9 cellular contexts compared by ENCODE assay signal in genomic region chr1:160070243-160071163, GRCh38. TPM values are rescaled to one million over a fixed set of nuclear protein-coding genes. Genes with fewer than 3 reads are reported as not detected.
A peak's percentile ranks its signal among the peaks of the same experiment; 100 is the strongest.
DNase-seq lines count a peak whose midpoint lies in the region; ATAC-seq and TF ChIP-seq lines count a peak whose summit lies in the region.
"Had no signal": no experiment of that assay in that cellular context is flagged by ENCODE, and none has a peak within 500 bp of the region (broad histone marks: within the 10 kb centered on the region; RNA-seq: fewer than 3 reads in every experiment).

No MANE protein-coding gene starts in this region.

- peak overlapping the region; percentile 64 for H3K4me3 ChIP-seq in MM.1S (ENCODE audit: low read length)
- peak overlapping the region; percentile 77 for H3K4me3 ChIP-seq in WERI-Rb-1 (ENCODE audit: low read depth, low read length)
- H3K4me3 ChIP-seq in mammary epithelial cell (replicated peaks in 1 of 3; ENCODE audit: insufficient read depth in 1 of 3, low read depth in 2 of 3, low read length in 3 of 3): peak overlapping the region; percentile 41 to 48 (median 41)
- H3K4me3 ChIP-seq in skeletal muscle tissue (ENCODE audit: low read length in 3 of 3): peak overlapping the region; percentile 85 to 90 (median 88)

- in situ Hi-C loops in mammary epithelial cell (cut with MboI; ENCODE audit: low sequenced_read_pairs in 2 of 2): no loop called here

- H3K4me2 ChIP-seq in MM.1S (ENCODE audit: low read depth, low read length) (peak overlapping the region; percentile 89), mammary epithelial cell (ENCODE audit: insufficient read depth, low read depth, low read length) (peak overlapping the region; percentile 85)

- H3F3A ChIP-seq in MM.1S (ENCODE audit: insufficient read depth, low read length): peaks cover 20% of the 10 kb centered on the region

- H3K79me2 ChIP-seq in MM.1S (ENCODE audit: low read length): no peaks in the 10 kb centered on the region
- H3K79me2 ChIP-seq in mammary epithelial cell (ENCODE audit: insufficient read depth, low read length): no peaks in the 10 kb centered on the region

- 4% methylated on average over 25 of the region's 46 CpGs for WGBS in mammary epithelial cell (ENCODE audit: low coverage, missing lambda C conversion rate)

- H3K36me3 ChIP-seq in MM.1S (replicated peaks; ENCODE audit: insufficient read depth, low read length) (no peaks in the 10 kb centered on the region), WERI-Rb-1 (no peaks in the 10 kb centered on the region), mammary epithelial cell (ENCODE audit: insufficient read depth, low read length) (no peaks in the 10 kb centered on the region), skeletal muscle tissue (ENCODE audit: control insufficient read depth in 3 of 3, insufficient read depth in 3 of 3, low read length in 3 of 3) (no peaks in the 10 kb centered on the region)

- H4K20me1 ChIP-seq in MM.1S (ENCODE audit: insufficient read depth, low read length) (no peaks in the 10 kb centered on the region), mammary epithelial cell (ENCODE audit: insufficient read depth, low read length) (no peaks in the 10 kb centered on the region)

- 0 out of 2 replicates have a peak, but pooled peaks cover 6% of the 10 kb centered on the region for H3K27me3 ChIP-seq in MM.1S (replicated peaks; ENCODE audit: insufficient read depth, low read length)
- H3K27me3 ChIP-seq in WERI-Rb-1 (ENCODE audit: insufficient read depth, low read depth, severe bottlenecking): peaks cover 23% of the 10 kb centered on the region
- H3K27me3 ChIP-seq in mammary epithelial cell (ENCODE audit: insufficient read depth, low read length): peaks cover 7% of the 10 kb centered on the region
- peaks cover 0 to 6% (median 0%) of the 10 kb centered on the region in 3 donors for H3K27me3 ChIP-seq in skeletal muscle tissue (ENCODE audit: control insufficient read depth in 3 of 3, insufficient read depth in 3 of 3, low read length in 3 of 3)

- H3K27ac ChIP-seq in MM.1S (ENCODE audit: low read length) (no peak overlapping the region), WERI-Rb-1 (no peak overlapping the region), mammary epithelial cell (ENCODE audit: insufficient read depth, low read depth, low read length) (no peak overlapping the region), skeletal muscle tissue (ENCODE audit: low read depth, low read length) (no peak overlapping the region)

- no peak for ATAC-seq in HG03520 (IDR thresholded peaks at IDR 0.05; ENCODE audit: unreplicated experiment)

- CTCF ChIA-PET in GM10248 (lab: Yijun Ruan, JAX) (interaction anchor here (1.1 to 45.2 kb wide), 3 partner anchors 9 to 305 kb away, joined by 3 to 983 read pairs (median 983); partner anchors contain the start of genes IGSF8, KCNJ10 and KCNJ9), mammary epithelial cell (lab: Charles Lee; ENCODE audit: low non-redundant PET) (interaction anchor here (0.6 kb wide), 1 partner anchor 8 kb away, joined by 6 read pairs; no protein-coding TSS in a partner anchor)

- no peaks in the 10 kb centered on the region for H3K9me2 ChIP-seq in MM.1S (replicated peaks; ENCODE audit: insufficient read depth, low read length)

- POLR2A ChIA-PET in GM10248 (lab: Yijun Ruan, JAX): no interaction called here

- H3K4me1 ChIP-seq in MM.1S (ENCODE audit: low read length) (peaks cover 20% of the 10 kb centered on the region), mammary epithelial cell (ENCODE audit: insufficient read depth, low read length) (peaks cover 7% of the 10 kb centered on the region), skeletal muscle tissue (ENCODE audit: control insufficient read depth in 3 of 3, insufficient read depth in 3 of 3, low read length in 3 of 3) (peaks cover 7 to 12% (median 7%) of the 10 kb centered on the region in 3 donors)

- peak; percentile 76 for DNase-seq in GM10248 (ENCODE audit: extremely low spot score)
- DNase-seq in MM.1S: peak; percentile 65
- peak; percentile 96 for DNase-seq in WERI-Rb-1
- DNase-seq in mammary epithelial cell: peak; percentile 34
- DNase-seq in iPS-NIHi7 (ENCODE audit: extremely low spot score): peak; percentile 97
- no peak for DNase-seq in OCI-M2 (lab: John Stamatoyannopoulos, UW; ENCODE audit: unreplicated experiment)

- no peak for TF ChIP-seq CTCF in GM10248 (IDR thresholded peaks at IDR 0.05; ENCODE audit: control extremely low read depth, extremely low read depth, low read depth, missing control alignments)
- TF ChIP-seq CTCF in MM.1S (IDR thresholded peaks at IDR 0.05; ENCODE audit: low read length): no peak
- no peak for TF ChIP-seq CTCF in WERI-Rb-1 (IDR thresholded peaks at IDR 0.05; ENCODE audit: low read depth, low read length)
- TF ChIP-seq CTCF in mammary epithelial cell (conservative IDR thresholded peaks at IDR 0.05 in 1 of 2, IDR thresholded peaks at IDR 0.05 in 1 of 2; ENCODE audit: extremely low read depth in 1 of 2, insufficient read depth in 1 of 2, low read depth in 1 of 2, low read length in 2 of 2): no peak

- no TSS peak for BruUV-seq in mammary epithelial cell (replicated peaks; lab: Mats Ljungman, UMichigan)

- dilution Hi-C loops in mammary epithelial cell (cut with HindIII; ENCODE audit: low sequenced_read_pairs): no loop called here

- intact Hi-C loops in mammary epithelial cell (cut with micrococcal nuclease): no loop called here

- H2AFZ ChIP-seq in MM.1S (ENCODE audit: low read length) (peak overlapping the region; percentile 85), mammary epithelial cell (ENCODE audit: low read depth, low read length) (peak overlapping the region; percentile 85)

- H3K9me3 ChIP-seq in MM.1S (replicated peaks; ENCODE audit: insufficient read depth, low read length) (no peaks in the 10 kb centered on the region), WERI-Rb-1 (ENCODE audit: severe bottlenecking) (peaks cover 4% of the 10 kb centered on the region), mammary epithelial cell (replicated peaks; ENCODE audit: insufficient read depth, low read length) (no peaks in the 10 kb centered on the region), skeletal muscle tissue (ENCODE audit: control insufficient read depth in 3 of 3, low read length in 3 of 3) (no peaks in the 10 kb centered on the region)

- H3K9ac ChIP-seq in MM.1S (ENCODE audit: low read length) (peak overlapping the region; percentile 34; the same call in 1 of the 2 replicates), mammary epithelial cell (ENCODE audit: insufficient read depth, low read length) (no peak overlapping the region), skeletal muscle tissue (ENCODE audit: low read depth in 1 of 3, low read length in 3 of 3) (peak overlapping the region; percentile 52 to 74 (median 72))

RNA-seq across cellular contexts. Expression of gene KCNJ10, which starts 0.5 kb away (rescaled TPM):
- not detected for total RNA-seq in mammary epithelial cell
- polyA plus RNA-seq in mammary epithelial cell: not detected
- polyA minus RNA-seq in mammary epithelial cell: not detected
- total RNA-seq in skeletal muscle tissue: 0.52 TPM
- total RNA-seq: pulmonary artery endothelial cell had no signal

RNA-seq across cellular contexts. Expression of gene KCNJ9, which starts 10.8 kb away (rescaled TPM):
- total RNA-seq in mammary epithelial cell (not detected), skeletal muscle tissue (not detected)
- not detected for polyA plus RNA-seq in mammary epithelial cell
- not detected for polyA minus RNA-seq in mammary epithelial cell
- total RNA-seq: pulmonary artery endothelial cell had no signal

RNA-seq across cellular contexts. Expression of gene IGSF8, which starts 27.9 kb away (rescaled TPM):
- 10 to 100 TPM; 28.7 to 34.2 TPM for total RNA-seq in mammary epithelial cell
- 22.8 TPM for polyA plus RNA-seq in mammary epithelial cell
- polyA minus RNA-seq in mammary epithelial cell: 23.9 TPM
- 11.5 TPM for total RNA-seq in skeletal muscle tissue

RNA-seq across cellular contexts. Expression of gene PIGM, which starts 38.7 kb away (rescaled TPM):
- 1 to 10 TPM; 5.8 TPM for total RNA-seq in mammary epithelial cell
- polyA plus RNA-seq in mammary epithelial cell: 3.5 TPM
- 5.6 TPM for polyA minus RNA-seq in mammary epithelial cell
- total RNA-seq in skeletal muscle tissue: 3.1 TPM

RNA-seq across cellular contexts. Expression of gene ATP1A2, which starts 45.1 kb away (rescaled TPM):
- total RNA-seq in mammary epithelial cell (under 1 TPM in 1 of 2 donors, not detected in 1; under 0.01 TPM), skeletal muscle tissue (38.1 TPM)
- not detected for polyA plus RNA-seq in mammary epithelial cell
- not detected for polyA minus RNA-seq in mammary epithelial cell
- total RNA-seq: pulmonary artery endothelial cell had no signal
